8 cellular contexts compared by ENCODE assay signal in the genomic region with DNA sequence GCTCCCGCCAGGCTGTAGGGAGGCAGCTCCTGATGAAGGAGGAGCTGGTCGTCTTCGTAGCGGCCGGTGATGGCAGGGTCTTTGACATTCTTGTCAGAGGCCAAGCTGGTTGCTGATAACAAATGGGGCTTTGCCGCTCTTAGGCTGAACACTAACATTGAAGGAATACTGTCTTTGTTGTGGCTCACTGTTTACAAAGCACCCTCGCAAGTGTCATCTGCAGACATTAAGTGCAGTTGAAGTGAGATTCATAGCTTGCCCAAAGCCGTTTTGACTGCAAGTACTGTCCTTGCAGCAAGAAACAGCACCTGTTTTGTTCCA. TPM values are rescaled to one million over a fixed set of nuclear protein-coding genes. Genes with fewer than 3 reads are reported as not detected.
DNase-seq lines count a peak whose midpoint lies in the region; ATAC-seq, FAIRE-seq and TF ChIP-seq lines count a peak whose summit lies in the region.

No MANE protein-coding gene starts in this region.

- peak overlapping the region; percentile 81 to 91 for H3K4me3 ChIP-seq in HCT116 (replicated peaks in 1 of 2; ENCODE audit: low read depth in 1 of 2, low read length in 2 of 2)
- H3K4me3 ChIP-seq in keratinocyte (ENCODE audit: control insufficient read depth in 2 of 3, extremely low read depth in 1 of 3, insufficient read depth in 2 of 3, low read depth in 1 of 3, low read length in 3 of 3): peak overlapping the region; percentile 71 to 98 (median 74)

- dilution Hi-C loops in keratinocyte (cut with MboI; ENCODE audit: extremely low pct_ligation_motif_present, low sequenced_read_pairs): no loop called here

- H3K4me2 ChIP-seq in HCT116 (ENCODE audit: low read length): peak overlapping the region; percentile 88
- H3K4me2 ChIP-seq in keratinocyte (ENCODE audit: control insufficient read depth, extremely low read depth, insufficient read depth, low read depth, low read length): peak overlapping the region; percentile 99

- no peak for TF ChIP-seq RAD21 in HCT116 (IDR thresholded peaks at IDR 0.05; ENCODE audit: low read depth)

- no peaks in the 10 kb centered on the region for H3K9me1 ChIP-seq in keratinocyte (ENCODE audit: control insufficient read depth, extremely low read depth, insufficient read depth, low read length)

- H3K9ac ChIP-seq in HCT116 (ENCODE audit: low read length) (peak overlapping the region; percentile 83), keratinocyte (ENCODE audit: control insufficient read depth, extremely low read depth, insufficient read depth, low read length) (peak overlapping the region; percentile 86)

- CTCF ChIA-PET in HCT116 (lab: Charles Lee): interaction anchor here (1.2 to 1.9 kb wide), 5 partner anchors 10 to 126 kb away, joined by 3 to 21 read pairs (median 5); no protein-coding TSS in a partner anchor

- TF ChIP-seq POLR2A in HCT116 (IDR thresholded peaks at IDR 0.05; ENCODE audit: borderline replicate concordance, extremely low read depth, insufficient read depth, insufficient read length): no peak

- intact Hi-C loops in HCT116 (cut with micrococcal nuclease): no loop called here

- no peaks in the 10 kb centered on the region for H3K9me3 Mint-ChIP-seq in activated naive CD8-positive, alpha-beta T cell (ENCODE audit: low read depth)

- H4K20me1 ChIP-seq in HCT116 (ENCODE audit: insufficient read depth) (no peaks in the 10 kb centered on the region), keratinocyte (ENCODE audit: control insufficient read depth, extremely low read depth, insufficient read depth, low read length) (no peaks in the 10 kb centered on the region)

- peaks cover 3% of the 10 kb centered on the region for H3K36me3 Mint-ChIP-seq in activated naive CD8-positive, alpha-beta T cell

- H3K27me3 ChIP-seq in HCT116 (ENCODE audit: insufficient read depth, low read length) (no peaks in the 10 kb centered on the region), keratinocyte (ENCODE audit: control insufficient read depth, extremely low read depth, insufficient read depth, low read length) (no peaks in the 10 kb centered on the region)

- H3K9me3 ChIP-seq in HCT116 (ENCODE audit: control insufficient read depth in 1 of 2, insufficient read depth in 1 of 2, low read depth in 1 of 2, low read length in 2 of 2): no peaks in the 10 kb centered on the region
- no peaks in the 10 kb centered on the region for H3K9me3 ChIP-seq in keratinocyte (ENCODE audit: control insufficient read depth, low read depth, low read length)

- POLR2A ChIA-PET in HCT116 (lab: Charles Lee): interaction anchor here (1.0 to 1.1 kb wide), 7 partner anchors 9 to 32 kb away, joined by 3 to 11 read pairs (median 4); no protein-coding TSS in a partner anchor

- H3K79me2 ChIP-seq in HCT116 (ENCODE audit: insufficient read depth, low read length): peaks cover 15% of the 10 kb centered on the region
- peaks cover 20% of the 10 kb centered on the region for H3K79me2 ChIP-seq in keratinocyte (ENCODE audit: control insufficient read depth, insufficient read depth, low read length)

- H3K27ac Mint-ChIP-seq in activated naive CD8-positive, alpha-beta T cell: peak overlapping the region; percentile 96

- H2AFZ ChIP-seq in HCT116 (ENCODE audit: low read depth, low read length, poor library complexity, severe bottlenecking) (no peak overlapping the region), keratinocyte (ENCODE audit: control insufficient read depth, low read length) (peak overlapping the region; percentile 73)

- H3K9me2 ChIP-seq in HCT116 (ENCODE audit: insufficient read depth): no peaks in the 10 kb centered on the region

- RAD21 ChIA-PET in HCT116 (lab: Charles Lee; ENCODE audit: low non-redundant PET in 1 of 2, low total read pairs in 2 of 2, uncharacterized antibody in 2 of 2, unreplicated experiment in 2 of 2): interaction anchor here in 1 of 2 experiments (0.6 to 1.0 kb wide), 2 partner anchors 11 to 125 kb away, joined by 3 to 4 read pairs; no protein-coding TSS in a partner anchor

- peak overlapping the region; percentile 79 for H3K27ac ChIP-seq in 22Rv1
- H3K27ac ChIP-seq in HCT116 (ENCODE audit: low read depth, low read length): peak overlapping the region; percentile 44
- H3K27ac ChIP-seq in keratinocyte (ENCODE audit: control insufficient read depth, insufficient read depth, low read length): peak overlapping the region; percentile 94
- peak overlapping the region; percentile 85 for H3K27ac ChIP-seq in substantia nigra (ENCODE audit: low read depth, low read length, poor library complexity, severe bottlenecking)

- FAIRE-seq in keratinocyte (lab: Jason Lieb, UNC): no peak
- no peak for FAIRE-seq in RCC 7860 (lab: Jason Lieb, UNC)

- peaks cover 34% of the 10 kb centered on the region for H3K4me1 Mint-ChIP-seq in activated naive CD8-positive, alpha-beta T cell (ENCODE audit: low read depth)

- peaks cover 4 to 20% of the 10 kb centered on the region in 2 experiments; a peak in 3 of 4 replicates for H3K4me1 ChIP-seq in HCT116 (ENCODE audit: control insufficient read depth in 1 of 2, insufficient read depth in 2 of 2, low read length in 2 of 2)
- peaks cover 12% of the 10 kb centered on the region for H3K4me1 ChIP-seq in keratinocyte (ENCODE audit: control insufficient read depth, extremely low read depth, insufficient read depth, low read length)

- DNase-seq in HCT116 (ENCODE audit: low read depth, low spot score) (no peak), keratinocyte (ENCODE audit: low read depth, low spot score) (no peak), substantia nigra (lab: John Stamatoyannopoulos, UW) (peak in 3 of 49 donors; percentile 21 to 71 (median 59)), RCC 7860 (ENCODE audit: low spot score) (no peak), HPDE6-E6E7 (ENCODE audit: extremely low spot score) (no peak)
- DNase-seq in activated CD8-positive, alpha-beta memory T cell treated with anti-CD3 and anti-CD28 coated beads for 24 hours: no peak

- H3K27me3 Mint-ChIP-seq in activated naive CD8-positive, alpha-beta T cell: no peaks in the 10 kb centered on the region

- ATAC-seq in HCT116: no peak

- H3K36me3 ChIP-seq in HCT116 (ENCODE audit: control insufficient read depth in 1 of 2, insufficient read depth in 2 of 2, low read length in 2 of 2): peaks cover 0 to under 1% of the 10 kb centered on the region in 2 experiments; a peak in 1 of 4 replicates
- H3K36me3 ChIP-seq in keratinocyte (ENCODE audit: control insufficient read depth in 2 of 2, extremely low read depth in 1 of 2, insufficient read depth in 2 of 2, low read length in 2 of 2): no peaks in the 10 kb centered on the region

- TF ChIP-seq CTCF in 22Rv1 (IDR thresholded peaks at IDR 0.05) (no peak), HCT116 (IDR thresholded peaks at IDR 0.05 in 2 of 3, conservative IDR thresholded peaks at IDR 0.05 in 1 of 3; ENCODE audit: borderline replicate concordance in 1 of 3, insufficient read depth in 1 of 3, low read depth in 2 of 3, low read length in 2 of 3) (no peak), keratinocyte (optimal IDR thresholded peaks at IDR 0.05 in 1 of 3, IDR thresholded peaks at IDR 0.05 in 1 of 3, conservative IDR thresholded peaks at IDR 0.05 in 1 of 3; ENCODE audit: extremely low read depth in 1 of 3, insufficient read depth in 2 of 3, low read length in 3 of 3) (no peak)

- TSS peak; percentile 76 for BruUV-seq in HCT116 (replicated peaks; lab: Mats Ljungman, UMichigan)

- H3K4me3 Mint-ChIP-seq in activated naive CD8-positive, alpha-beta T cell: peak overlapping the region; percentile 95

TF ChIP-seq in HCT116, 20 proteins besides CTCF, POLR2A, EP300 and RAD21 (continues in another document):
- no peak for TF ChIP-seq ELF1 (IDR thresholded peaks at IDR 0.05; ENCODE audit: borderline replicate concordance, low read depth)
- TF ChIP-seq ZFX (IDR thresholded peaks at IDR 0.05): 0 out of 2 replicates have a peak, but pooled peaks have one; percentile 12

RNA-seq across cellular contexts. Expression of gene SENP2, which starts 0.5 kb away (rescaled TPM):
- 36.1 TPM for total RNA-seq in HCT116 (2021; ENCODE audit: unreplicated experiment)
- polyA plus RNA-seq in HCT116 (2012): 13.7 and 15.6 TPM in 2 replicates
- polyA plus RNA-seq in keratinocyte: 8.7 to 14.0 TPM (median 12.6 TPM) in 3 replicates
- polyA plus RNA-seq in keratinocyte (2011; ENCODE audit: low read depth): 70.8 TPM
- 10.6 and 15.4 TPM in 2 replicates for polyA plus RNA-seq in keratinocyte (2011; cell fraction: cytosol; rRNA removed)
- 10.8 and 13.3 TPM in 2 replicates for polyA plus RNA-seq in keratinocyte (2011; cell fraction: nucleus; rRNA removed)
- polyA plus RNA-seq in keratinocyte (2012; ENCODE audit: low replicate concordance): 19.5 and 23.0 TPM in 2 replicates
- 2.2 to 11.5 TPM (median 10.7 TPM) in 3 replicates for polyA minus RNA-seq in keratinocyte
- polyA minus RNA-seq in keratinocyte (2011; cell fraction: cytosol; rRNA and poly(A)+ RNA removed): 18.2 TPM
- 3.1 and 8.5 TPM in 2 replicates for polyA minus RNA-seq in keratinocyte (2011; cell fraction: nucleus; rRNA and poly(A)+ RNA removed)

RNA-seq across cellular contexts. Expression of gene LIPH, which starts 34.2 kb away (rescaled TPM):
- total RNA-seq in HCT116 (2021; ENCODE audit: unreplicated experiment): 13.7 TPM
- 8.6 and 8.9 TPM in 2 replicates for polyA plus RNA-seq in HCT116 (2012)
- 0.58 to 1.7 TPM (median 1.1 TPM) in 3 replicates for polyA plus RNA-seq in keratinocyte
- 2.8 TPM for polyA plus RNA-seq in keratinocyte (2011; ENCODE audit: low read depth)
- polyA plus RNA-seq in keratinocyte (2011; cell fraction: cytosol; rRNA removed): 0.60 and 1.5 TPM in 2 replicates
- polyA plus RNA-seq in keratinocyte (2011; cell fraction: nucleus; rRNA removed): 3.9 and 4.6 TPM in 2 replicates
- polyA plus RNA-seq in keratinocyte (2012; ENCODE audit: low replicate concordance): 0.34 and 5.9 TPM in 2 replicates
- polyA minus RNA-seq in keratinocyte: 0.85 to 3.0 TPM (median 1.3 TPM) in 3 replicates
- 1.7 TPM for polyA minus RNA-seq in keratinocyte (2011; cell fraction: cytosol; rRNA and poly(A)+ RNA removed)
- polyA minus RNA-seq in keratinocyte (2011; cell fraction: nucleus; rRNA and poly(A)+ RNA removed): 3.4 and 4.7 TPM in 2 replicates

Comparison
In these comparisons a context has a peak if more than half of its experiments do, and no peak if none do; other contexts are left out.
1. H3K27ac ChIP-seq: peak in every context shown above with its lines; median percentile 94 in keratinocyte; 85 in substantia nigra; 79 in 22Rv1; 44 in HCT116.